1 cellular context compared by ENCODE assay signal in the genomic region with DNA sequence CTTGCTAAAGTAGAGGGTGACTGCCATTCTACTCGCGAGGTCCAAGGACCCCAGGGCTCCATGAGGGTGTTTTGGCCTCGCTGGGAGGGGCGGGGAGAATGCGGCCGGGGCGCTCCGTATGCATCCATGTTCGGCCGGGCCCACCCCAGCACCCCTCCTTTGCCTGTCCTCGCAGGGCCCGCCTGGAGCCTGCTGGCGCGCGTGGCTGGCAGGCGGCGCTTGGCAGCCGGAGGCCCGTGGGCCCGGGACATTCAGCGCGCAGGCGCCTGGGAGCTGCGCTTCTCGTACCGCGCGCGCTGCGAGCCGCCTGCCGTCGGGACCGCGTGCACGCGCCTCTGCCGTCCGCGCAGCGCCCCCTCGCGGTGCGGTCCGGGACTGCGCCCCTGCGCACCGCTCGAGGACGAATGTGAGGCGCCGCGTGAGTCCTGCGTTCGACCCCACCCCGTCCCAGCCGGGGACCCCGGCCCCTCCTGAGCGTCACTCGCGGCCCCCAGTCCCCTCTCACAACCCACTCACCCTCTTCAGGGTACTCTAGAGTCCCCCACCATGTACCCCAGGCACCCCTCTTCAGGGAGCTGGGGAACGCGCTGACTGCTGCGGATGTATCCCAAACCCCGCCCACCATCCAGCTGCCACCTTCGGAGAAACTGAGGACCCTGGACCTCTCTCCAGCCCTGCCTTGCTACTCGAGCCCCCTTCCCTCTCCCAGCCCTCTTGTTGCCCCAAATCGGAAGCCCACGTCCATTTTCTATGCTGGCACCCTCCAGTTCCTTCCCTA.
TF ChIP-seq lines count a peak whose summit lies in the region.

No MANE protein-coding gene starts in this region.

TF ChIP-seq in K562, 482 proteins besides CTCF, POLR2A, EP300 and RAD21 (continued from another document and continues in another):
- TF ChIP-seq, protein P1, sequence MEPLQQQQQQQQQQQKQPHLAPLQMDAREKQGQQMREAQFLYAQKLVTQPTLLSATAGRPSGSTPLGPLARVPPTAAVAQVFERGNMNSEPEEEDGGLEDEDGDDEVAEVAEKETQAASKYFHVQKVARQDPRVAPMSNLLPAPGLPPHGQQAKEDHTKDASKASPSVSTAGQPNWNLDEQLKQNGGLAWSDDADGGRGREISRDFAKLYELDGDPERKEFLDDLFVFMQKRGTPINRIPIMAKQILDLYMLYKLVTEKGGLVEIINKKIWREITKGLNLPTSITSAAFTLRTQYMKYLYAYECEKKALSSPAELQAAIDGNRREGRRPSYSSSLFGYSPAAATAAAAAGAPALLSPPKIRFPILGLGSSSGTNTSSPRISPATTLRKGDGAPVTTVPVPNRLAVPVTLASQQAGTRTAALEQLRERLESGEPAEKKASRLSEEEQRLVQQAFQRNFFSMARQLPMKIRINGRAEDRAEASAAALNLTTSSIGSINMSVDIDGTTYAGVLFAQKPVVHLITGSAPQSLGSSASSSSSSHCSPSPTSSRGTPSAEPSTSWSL (CRISPR knock-in tag; IDR thresholded peaks at IDR 0.05; ENCODE audit: borderline replicate concordance) = no peak
- TF ChIP-seq, protein P2, sequence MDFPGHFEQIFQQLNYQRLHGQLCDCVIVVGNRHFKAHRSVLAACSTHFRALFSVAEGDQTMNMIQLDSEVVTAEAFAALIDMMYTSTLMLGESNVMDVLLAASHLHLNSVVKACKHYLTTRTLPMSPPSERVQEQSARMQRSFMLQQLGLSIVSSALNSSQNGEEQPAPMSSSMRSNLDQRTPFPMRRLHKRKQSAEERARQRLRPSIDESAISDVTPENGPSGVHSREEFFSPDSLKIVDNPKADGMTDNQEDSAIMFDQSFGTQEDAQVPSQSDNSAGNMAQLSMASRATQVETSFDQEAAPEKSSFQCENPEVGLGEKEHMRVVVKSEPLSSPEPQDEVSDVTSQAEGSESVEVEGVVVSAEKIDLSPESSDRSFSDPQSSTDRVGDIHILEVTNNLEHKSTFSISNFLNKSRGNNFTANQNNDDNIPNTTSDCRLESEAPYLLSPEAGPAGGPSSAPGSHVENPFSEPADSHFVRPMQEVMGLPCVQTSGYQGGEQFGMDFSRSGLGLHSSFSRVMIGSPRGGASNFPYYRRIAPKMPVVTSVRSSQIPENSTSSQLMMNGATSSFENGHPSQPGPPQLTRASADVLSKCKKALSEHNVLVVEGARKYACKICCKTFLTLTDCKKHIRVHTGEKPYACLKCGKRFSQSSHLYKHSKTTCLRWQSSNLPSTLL (IDR thresholded peaks at IDR 0.05) = no peak
- TF ChIP-seq U2AF1 (optimal IDR thresholded peaks at IDR 0.05; ENCODE audit: low read depth, low read length) = no peak
- TF ChIP-seq, protein P3, sequence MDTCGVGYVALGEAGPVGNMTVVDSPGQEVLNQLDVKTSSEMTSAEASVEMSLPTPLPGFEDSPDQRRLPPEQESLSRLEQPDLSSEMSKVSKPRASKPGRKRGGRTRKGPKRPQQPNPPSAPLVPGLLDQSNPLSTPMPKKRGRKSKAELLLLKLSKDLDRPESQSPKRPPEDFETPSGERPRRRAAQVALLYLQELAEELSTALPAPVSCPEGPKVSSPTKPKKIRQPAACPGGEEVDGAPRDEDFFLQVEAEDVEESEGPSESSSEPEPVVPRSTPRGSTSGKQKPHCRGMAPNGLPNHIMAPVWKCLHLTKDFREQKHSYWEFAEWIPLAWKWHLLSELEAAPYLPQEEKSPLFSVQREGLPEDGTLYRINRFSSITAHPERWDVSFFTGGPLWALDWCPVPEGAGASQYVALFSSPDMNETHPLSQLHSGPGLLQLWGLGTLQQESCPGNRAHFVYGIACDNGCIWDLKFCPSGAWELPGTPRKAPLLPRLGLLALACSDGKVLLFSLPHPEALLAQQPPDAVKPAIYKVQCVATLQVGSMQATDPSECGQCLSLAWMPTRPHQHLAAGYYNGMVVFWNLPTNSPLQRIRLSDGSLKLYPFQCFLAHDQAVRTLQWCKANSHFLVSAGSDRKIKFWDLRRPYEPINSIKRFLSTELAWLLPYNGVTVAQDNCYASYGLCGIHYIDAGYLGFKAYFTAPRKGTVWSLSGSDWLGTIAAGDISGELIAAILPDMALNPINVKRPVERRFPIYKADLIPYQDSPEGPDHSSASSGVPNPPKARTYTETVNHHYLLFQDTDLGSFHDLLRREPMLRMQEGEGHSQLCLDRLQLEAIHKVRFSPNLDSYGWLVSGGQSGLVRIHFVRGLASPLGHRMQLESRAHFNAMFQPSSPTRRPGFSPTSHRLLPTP (IDR thresholded peaks at IDR 0.05; ENCODE audit: borderline replicate concordance, extremely low read depth, insufficient read length) = no peak
- TF ChIP-seq MAFK (IDR thresholded peaks at IDR 0.05; ENCODE audit: low read length) = no peak
- TF ChIP-seq RFX7 (CRISPR knock-in tag; IDR thresholded peaks at IDR 0.05) = no peak
- TF ChIP-seq, protein P4, sequence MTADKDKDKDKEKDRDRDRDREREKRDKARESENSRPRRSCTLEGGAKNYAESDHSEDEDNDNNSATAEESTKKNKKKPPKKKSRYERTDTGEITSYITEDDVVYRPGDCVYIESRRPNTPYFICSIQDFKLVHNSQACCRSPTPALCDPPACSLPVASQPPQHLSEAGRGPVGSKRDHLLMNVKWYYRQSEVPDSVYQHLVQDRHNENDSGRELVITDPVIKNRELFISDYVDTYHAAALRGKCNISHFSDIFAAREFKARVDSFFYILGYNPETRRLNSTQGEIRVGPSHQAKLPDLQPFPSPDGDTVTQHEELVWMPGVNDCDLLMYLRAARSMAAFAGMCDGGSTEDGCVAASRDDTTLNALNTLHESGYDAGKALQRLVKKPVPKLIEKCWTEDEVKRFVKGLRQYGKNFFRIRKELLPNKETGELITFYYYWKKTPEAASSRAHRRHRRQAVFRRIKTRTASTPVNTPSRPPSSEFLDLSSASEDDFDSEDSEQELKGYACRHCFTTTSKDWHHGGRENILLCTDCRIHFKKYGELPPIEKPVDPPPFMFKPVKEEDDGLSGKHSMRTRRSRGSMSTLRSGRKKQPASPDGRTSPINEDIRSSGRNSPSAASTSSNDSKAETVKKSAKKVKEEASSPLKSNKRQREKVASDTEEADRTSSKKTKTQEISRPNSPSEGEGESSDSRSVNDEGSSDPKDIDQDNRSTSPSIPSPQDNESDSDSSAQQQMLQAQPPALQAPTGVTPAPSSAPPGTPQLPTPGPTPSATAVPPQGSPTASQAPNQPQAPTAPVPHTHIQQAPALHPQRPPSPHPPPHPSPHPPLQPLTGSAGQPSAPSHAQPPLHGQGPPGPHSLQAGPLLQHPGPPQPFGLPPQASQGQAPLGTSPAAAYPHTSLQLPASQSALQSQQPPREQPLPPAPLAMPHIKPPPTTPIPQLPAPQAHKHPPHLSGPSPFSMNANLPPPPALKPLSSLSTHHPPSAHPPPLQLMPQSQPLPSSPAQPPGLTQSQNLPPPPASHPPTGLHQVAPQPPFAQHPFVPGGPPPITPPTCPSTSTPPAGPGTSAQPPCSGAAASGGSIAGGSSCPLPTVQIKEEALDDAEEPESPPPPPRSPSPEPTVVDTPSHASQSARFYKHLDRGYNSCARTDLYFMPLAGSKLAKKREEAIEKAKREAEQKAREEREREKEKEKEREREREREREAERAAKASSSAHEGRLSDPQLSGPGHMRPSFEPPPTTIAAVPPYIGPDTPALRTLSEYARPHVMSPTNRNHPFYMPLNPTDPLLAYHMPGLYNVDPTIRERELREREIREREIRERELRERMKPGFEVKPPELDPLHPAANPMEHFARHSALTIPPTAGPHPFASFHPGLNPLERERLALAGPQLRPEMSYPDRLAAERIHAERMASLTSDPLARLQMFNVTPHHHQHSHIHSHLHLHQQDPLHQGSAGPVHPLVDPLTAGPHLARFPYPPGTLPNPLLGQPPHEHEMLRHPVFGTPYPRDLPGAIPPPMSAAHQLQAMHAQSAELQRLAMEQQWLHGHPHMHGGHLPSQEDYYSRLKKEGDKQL (CRISPR knock-in tag; IDR thresholded peaks at IDR 0.05; ENCODE audit: borderline replicate concordance) = peak; percentile 99
- TF ChIP-seq SRSF1 (IDR thresholded peaks at IDR 0.05; ENCODE audit: low read depth, low read length) = no peak
- no peak for TF ChIP-seq BRCA1 (IDR thresholded peaks at IDR 0.05)
- peak; percentile 93 for TF ChIP-seq BRCA1 (CRISPR knock-in tag; IDR thresholded peaks at IDR 0.05)
- no peak; the same call in 1 of the 2 replicates for TF ChIP-seq MBD2 (IDR thresholded peaks at IDR 0.05; ENCODE audit: borderline replicate concordance, low read depth)
- TF ChIP-seq ZFX (CRISPR knock-in tag; IDR thresholded peaks at IDR 0.05) = peak; percentile 86
- TF ChIP-seq, protein P5, sequence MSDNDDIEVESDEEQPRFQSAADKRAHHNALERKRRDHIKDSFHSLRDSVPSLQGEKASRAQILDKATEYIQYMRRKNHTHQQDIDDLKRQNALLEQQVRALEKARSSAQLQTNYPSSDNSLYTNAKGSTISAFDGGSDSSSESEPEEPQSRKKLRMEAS (CRISPR knock-in tag; IDR thresholded peaks at IDR 0.05) = peak; percentile 99
- TF ChIP-seq ZC3H11A (IDR thresholded peaks at IDR 0.05; ENCODE audit: low read depth, low read length) = no peak
- TF ChIP-seq CSDE1 (IDR thresholded peaks at IDR 0.05) = no peak
- no peak for TF ChIP-seq ZNF696 (CRISPR knock-in tag; conservative IDR thresholded peaks at IDR 0.05)
- TF ChIP-seq, protein P6, sequence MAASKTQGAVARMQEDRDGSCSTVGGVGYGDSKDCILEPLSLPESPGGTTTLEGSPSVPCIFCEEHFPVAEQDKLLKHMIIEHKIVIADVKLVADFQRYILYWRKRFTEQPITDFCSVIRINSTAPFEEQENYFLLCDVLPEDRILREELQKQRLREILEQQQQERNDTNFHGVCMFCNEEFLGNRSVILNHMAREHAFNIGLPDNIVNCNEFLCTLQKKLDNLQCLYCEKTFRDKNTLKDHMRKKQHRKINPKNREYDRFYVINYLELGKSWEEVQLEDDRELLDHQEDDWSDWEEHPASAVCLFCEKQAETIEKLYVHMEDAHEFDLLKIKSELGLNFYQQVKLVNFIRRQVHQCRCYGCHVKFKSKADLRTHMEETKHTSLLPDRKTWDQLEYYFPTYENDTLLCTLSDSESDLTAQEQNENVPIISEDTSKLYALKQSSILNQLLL (CRISPR knock-in tag; IDR thresholded peaks at IDR 0.05; ENCODE audit: borderline replicate concordance) = no peak
- TF ChIP-seq FOXK1 (CRISPR knock-in tag; IDR thresholded peaks at IDR 0.05; ENCODE audit: borderline replicate concordance) = peak; percentile 81; the same call in 1 of the 2 replicates
- TF ChIP-seq, protein P7, sequence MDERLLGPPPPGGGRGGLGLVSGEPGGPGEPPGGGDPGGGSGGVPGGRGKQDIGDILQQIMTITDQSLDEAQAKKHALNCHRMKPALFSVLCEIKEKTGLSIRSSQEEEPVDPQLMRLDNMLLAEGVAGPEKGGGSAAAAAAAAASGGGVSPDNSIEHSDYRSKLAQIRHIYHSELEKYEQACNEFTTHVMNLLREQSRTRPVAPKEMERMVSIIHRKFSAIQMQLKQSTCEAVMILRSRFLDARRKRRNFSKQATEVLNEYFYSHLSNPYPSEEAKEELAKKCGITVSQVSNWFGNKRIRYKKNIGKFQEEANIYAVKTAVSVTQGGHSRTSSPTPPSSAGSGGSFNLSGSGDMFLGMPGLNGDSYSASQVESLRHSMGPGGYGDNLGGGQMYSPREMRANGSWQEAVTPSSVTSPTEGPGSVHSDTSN (CRISPR knock-in tag; IDR thresholded peaks at IDR 0.05; ENCODE audit: low read depth) = no peak
- TF ChIP-seq, protein P7 (tag; conservative IDR thresholded peaks at IDR 0.05; ENCODE audit: low read depth) = no peak
- no peak for TF ChIP-seq ETV1 (tag; conservative IDR thresholded peaks at IDR 0.05; ENCODE audit: low read depth)
- TF ChIP-seq ZNF197 (CRISPR knock-in tag; IDR thresholded peaks at IDR 0.05; ENCODE audit: low read depth) = 0 out of 2 replicates have a peak, but pooled peaks have one; percentile 65
- TF ChIP-seq PURB (CRISPR knock-in tag; IDR thresholded peaks at IDR 0.05; ENCODE audit: low read depth) = no peak; the same call in 1 of the 2 replicates
- TF ChIP-seq, protein P8, sequence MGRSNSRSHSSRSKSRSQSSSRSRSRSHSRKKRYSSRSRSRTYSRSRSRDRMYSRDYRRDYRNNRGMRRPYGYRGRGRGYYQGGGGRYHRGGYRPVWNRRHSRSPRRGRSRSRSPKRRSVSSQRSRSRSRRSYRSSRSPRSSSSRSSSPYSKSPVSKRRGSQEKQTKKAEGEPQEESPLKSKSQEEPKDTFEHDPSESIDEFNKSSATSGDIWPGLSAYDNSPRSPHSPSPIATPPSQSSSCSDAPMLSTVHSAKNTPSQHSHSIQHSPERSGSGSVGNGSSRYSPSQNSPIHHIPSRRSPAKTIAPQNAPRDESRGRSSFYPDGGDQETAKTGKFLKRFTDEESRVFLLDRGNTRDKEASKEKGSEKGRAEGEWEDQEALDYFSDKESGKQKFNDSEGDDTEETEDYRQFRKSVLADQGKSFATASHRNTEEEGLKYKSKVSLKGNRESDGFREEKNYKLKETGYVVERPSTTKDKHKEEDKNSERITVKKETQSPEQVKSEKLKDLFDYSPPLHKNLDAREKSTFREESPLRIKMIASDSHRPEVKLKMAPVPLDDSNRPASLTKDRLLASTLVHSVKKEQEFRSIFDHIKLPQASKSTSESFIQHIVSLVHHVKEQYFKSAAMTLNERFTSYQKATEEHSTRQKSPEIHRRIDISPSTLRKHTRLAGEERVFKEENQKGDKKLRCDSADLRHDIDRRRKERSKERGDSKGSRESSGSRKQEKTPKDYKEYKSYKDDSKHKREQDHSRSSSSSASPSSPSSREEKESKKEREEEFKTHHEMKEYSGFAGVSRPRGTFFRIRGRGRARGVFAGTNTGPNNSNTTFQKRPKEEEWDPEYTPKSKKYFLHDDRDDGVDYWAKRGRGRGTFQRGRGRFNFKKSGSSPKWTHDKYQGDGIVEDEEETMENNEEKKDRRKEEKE (IDR thresholded peaks at IDR 0.05; ENCODE audit: borderline replicate concordance in 1 of 2, control insufficient read depth in 1 of 2, low read depth in 2 of 2, low read length in 1 of 2) = 0 out of 4 replicates have a peak, but pooled peaks of 1 of the 2 experiments have one; percentile 76
